ENCODE assay signal across 10 cellular contexts in the genomic region with DNA sequence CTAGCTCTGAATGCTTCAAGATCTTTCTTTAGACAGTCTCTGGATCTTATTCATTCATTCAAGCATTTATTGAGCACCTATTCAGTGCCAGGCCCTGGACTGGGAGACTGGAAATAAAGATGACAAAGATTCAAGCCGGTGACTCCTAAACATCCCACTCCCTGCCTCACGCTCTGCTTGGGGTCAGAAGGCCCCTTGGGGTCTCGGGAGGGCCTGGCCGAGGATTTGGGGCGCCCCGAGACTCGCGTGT. TPM values are rescaled to one million over a fixed set of nuclear protein-coding genes. Genes with fewer than 3 reads are reported as not detected.
DNase-seq lines count a peak whose midpoint lies in the region; ATAC-seq, FAIRE-seq and TF ChIP-seq lines count a peak whose summit lies in the region.
"Had no signal": no experiment of that assay in that cellular context is flagged by ENCODE, and none has a peak within 500 bp of the region (broad histone marks: within the 10 kb centered on the region; RNA-seq: fewer than 3 reads in every experiment).

No MANE protein-coding gene starts in this region.

- H2AFZ ChIP-seq in OCI-LY7 (ENCODE audit: low read length) (no peak overlapping the region), endothelial cell of umbilical vein (ENCODE audit: low read depth, low read length) (no peak overlapping the region), parathyroid adenoma (peak overlapping the region; percentile 56)

- CTCF ChIA-PET in CD4-positive, alpha-beta T cell (lab: Charles Lee) = no interaction called here
- CTCF ChIA-PET in OCI-LY7 (lab: Charles Lee; ENCODE audit: unreplicated experiment) = interaction anchor here (1.4 kb wide), 1 partner anchor 36 kb away, joined by 5 read pairs; no protein-coding TSS in a partner anchor
- CTCF ChIA-PET in endothelial cell of umbilical vein (lab: Charles Lee) = no interaction called here

- H3K4me1 Mint-ChIP-seq in CD4-positive, alpha-beta T cell (ENCODE audit: low read depth) = peaks cover 37% of the 10 kb centered on the region

- H3K9ac ChIP-seq in endothelial cell of umbilical vein (replicated peaks; ENCODE audit: extremely low read depth, insufficient read depth, low read length) (no peak overlapping the region), parathyroid adenoma (peak overlapping the region; percentile 54)

- no peak for TF ChIP-seq CTCF in CD4-positive, alpha-beta T cell (IDR thresholded peaks at IDR 0.05)
- no peak for TF ChIP-seq CTCF in OCI-LY7 (conservative IDR thresholded peaks at IDR 0.05; ENCODE audit: low read length)
- TF ChIP-seq CTCF in endothelial cell of umbilical vein (IDR thresholded peaks at IDR 0.05; ENCODE audit: extremely low read depth in 1 of 2, insufficient read depth in 1 of 2, low read depth in 1 of 2, low read length in 2 of 2) = no peak
- no peak for TF ChIP-seq CTCF in parathyroid adenoma (IDR thresholded peaks at IDR 0.05)

- H3K9me3 Mint-ChIP-seq in CD4-positive, alpha-beta T cell = no peaks in the 10 kb centered on the region

- H4K20me1 ChIP-seq in OCI-LY7 (ENCODE audit: insufficient read depth, low read length) = peaks cover 6% of the 10 kb centered on the region; the same call in 1 of the 2 replicates
- no peaks in the 10 kb centered on the region for H4K20me1 ChIP-seq in endothelial cell of umbilical vein (replicated peaks; ENCODE audit: control insufficient read depth, extremely low read depth, insufficient read depth, low read length)

- H3K4me2 ChIP-seq in OCI-LY7 (ENCODE audit: low read length) (peak overlapping the region; percentile 94), endothelial cell of umbilical vein (ENCODE audit: insufficient read depth, low read length) (no peak overlapping the region), parathyroid adenoma (ENCODE audit: low read length) (peak overlapping the region; percentile 65)

- peak overlapping the region; percentile 9 for H3K27ac ChIP-seq in CD4-positive, alpha-beta T cell (ENCODE audit: low read depth, low read length)
- peak overlapping the region; percentile 97 for H3K27ac ChIP-seq in OCI-LY7 (ENCODE audit: low read depth, low read length, poor library complexity, severe bottlenecking)
- H3K27ac ChIP-seq in endothelial cell of umbilical vein (ENCODE audit: insufficient read depth, low read depth, low read length) = no peak overlapping the region
- no peak overlapping the region for H3K27ac ChIP-seq in parathyroid adenoma

- H3K9me1 ChIP-seq in endothelial cell of umbilical vein (replicated peaks; ENCODE audit: control insufficient read depth, extremely low read depth, insufficient read depth, low read length) = no peaks in the 10 kb centered on the region

- H3K79me2 ChIP-seq in OCI-LY7 (ENCODE audit: insufficient read depth, low read depth, low read length) (peaks cover 79% of the 10 kb centered on the region), endothelial cell of umbilical vein (ENCODE audit: control insufficient read depth, insufficient read depth, low read length) (no peaks in the 10 kb centered on the region), parathyroid adenoma (no peaks in the 10 kb centered on the region)

- peak overlapping the region; percentile 90 for H3K4me3 ChIP-seq in OCI-LY7 (ENCODE audit: low read depth, low read length, poor library complexity, severe bottlenecking)
- no peak overlapping the region for H3K4me3 ChIP-seq in endothelial cell of umbilical vein (replicated peaks in 1 of 3; ENCODE audit: insufficient read depth in 1 of 3, low read depth in 1 of 3, low read length in 3 of 3)
- H3K4me3 ChIP-seq in parathyroid adenoma (ENCODE audit: low read depth, low read length) = peak overlapping the region; percentile 52

- peaks cover 54% of the 10 kb centered on the region for H3K36me3 ChIP-seq in OCI-LY7 (ENCODE audit: insufficient read depth, low read length)
- H3K36me3 ChIP-seq in endothelial cell of umbilical vein (ENCODE audit: control insufficient read depth in 2 of 2, extremely low read depth in 1 of 2, insufficient read depth in 2 of 2, low read length in 2 of 2) = no peaks in the 10 kb centered on the region
- H3K36me3 ChIP-seq in parathyroid adenoma (ENCODE audit: control insufficient read depth, insufficient read depth, low read length) = no peaks in the 10 kb centered on the region

- H3K4me3 Mint-ChIP-seq in CD4-positive, alpha-beta T cell = peak overlapping the region; percentile 90

- H3K36me3 Mint-ChIP-seq in CD4-positive, alpha-beta T cell (ENCODE audit: low read depth) = peaks cover 4% of the 10 kb centered on the region

- H3K9me2 ChIP-seq in OCI-LY7 (ENCODE audit: insufficient read depth, low read length) = no peaks in the 10 kb centered on the region

- POLR2A ChIA-PET in CD4-positive, alpha-beta T cell (lab: Charles Lee) = no interaction called here
- POLR2A ChIA-PET in OCI-LY7 (lab: Charles Lee) = interaction anchor here (0.7 to 16.3 kb wide), 3 partner anchors 11 to 97 kb away, joined by 3 to 235 read pairs (median 7); no protein-coding TSS in a partner anchor
- POLR2A ChIA-PET in endothelial cell of umbilical vein (lab: Charles Lee) = no interaction called here

- FAIRE-seq in endothelial cell of umbilical vein (lab: Jason Lieb, UNC) = no peak

- H3K27me3 ChIP-seq in CD4-positive, alpha-beta T cell (ENCODE audit: control insufficient read depth, insufficient read depth, low read length) = no peaks in the 10 kb centered on the region
- peaks cover 26 to 29% of the 10 kb centered on the region in 2 experiments for H3K27me3 ChIP-seq in endothelial cell of umbilical vein (ENCODE audit: control insufficient read depth in 2 of 2, insufficient read depth in 2 of 2, low read length in 2 of 2)
- no peaks in the 10 kb centered on the region for H3K27me3 ChIP-seq in parathyroid adenoma (ENCODE audit: control insufficient read depth, insufficient read depth, low read length)

- no peaks in the 10 kb centered on the region for H3K27me3 Mint-ChIP-seq in CD4-positive, alpha-beta T cell

- BruUV-seq in OCI-LY7 (replicated peaks; lab: Mats Ljungman, UMichigan) = no TSS peak
- BruUV-seq in endothelial cell of umbilical vein (replicated peaks; lab: Mats Ljungman, UMichigan) = no TSS peak

- no peak for TF ChIP-seq POLR2A in endothelial cell of umbilical vein (IDR thresholded peaks at IDR 0.05; ENCODE audit: low read depth, low read length)

- DNase-seq in CD4-positive, alpha-beta T cell = no peak
- DNase-seq in OCI-LY7 (ENCODE audit: low spot score) (no peak), endothelial cell of umbilical vein (ENCODE audit: low read depth, low spot score) (no peak), NCI-H69 (lab: John Stamatoyannopoulos, UW) (no peak), CD1c-positive myeloid dendritic cell (ENCODE audit: extremely low spot score) (no peak), NCI-H2227 (lab: John Stamatoyannopoulos, UW; ENCODE audit: unreplicated experiment) (no peak), NOMO-1 treated with dmso at 0.1 percent for 144 hours (lab: John Stamatoyannopoulos, UW; ENCODE audit: unreplicated experiment) (no peak)
- DNase-seq: NCI-H526 treated with DMSO at 0.1 percent for 48 hours had no signal

- H3K4me1 ChIP-seq in OCI-LY7 (ENCODE audit: insufficient read depth, low read length, poor library complexity, severe bottlenecking) (peaks cover 66% of the 10 kb centered on the region), endothelial cell of umbilical vein (ENCODE audit: control insufficient read depth, extremely low read depth, insufficient read depth, low read length) (no peaks in the 10 kb centered on the region), parathyroid adenoma (no peaks in the 10 kb centered on the region)

- H3K9me3 ChIP-seq in CD4-positive, alpha-beta T cell (ENCODE audit: control insufficient read depth, low read length) = no peaks in the 10 kb centered on the region
- H3K9me3 ChIP-seq in OCI-LY7 (ENCODE audit: low read length) (no peaks in the 10 kb centered on the region), endothelial cell of umbilical vein (replicated peaks; ENCODE audit: control insufficient read depth, insufficient read depth, low read length) (no peaks in the 10 kb centered on the region), parathyroid adenoma (ENCODE audit: control insufficient read depth, low read length) (no peaks in the 10 kb centered on the region)

- dilution Hi-C loops in endothelial cell of umbilical vein (cut with MboI; ENCODE audit: extremely low pct_ligation_motif_present, low sequenced_read_pairs) = no loop called here

- no peak for ATAC-seq in CD4-positive, alpha-beta T cell (ENCODE audit: poor library complexity)

- H3K27ac Mint-ChIP-seq in CD4-positive, alpha-beta T cell = peak overlapping the region; percentile 79

- intact Hi-C loops in CD4-positive, alpha-beta T cell (cut with DNase I, micrococcal nuclease) = loop anchor here in 1 of 2 experiments (10.0 kb wide), 1 partner anchor 98 kb away; no protein-coding TSS in a partner anchor
- intact Hi-C loops in OCI-LY7 (cut with micrococcal nuclease; ENCODE audit: unreplicated experiment) = no loop called here
- intact Hi-C loops in endothelial cell of umbilical vein (cut with micrococcal nuclease) = no loop called here

TF ChIP-seq in endothelial cell of umbilical vein, 7 proteins besides CTCF, POLR2A, EP300 and RAD21:
- TF ChIP-seq EZH2 (IDR thresholded peaks at IDR 0.05; ENCODE audit: borderline replicate concordance, low read depth, low read length, severe bottlenecking) = peak; percentile 66
- TF ChIP-seq, protein P1, sequence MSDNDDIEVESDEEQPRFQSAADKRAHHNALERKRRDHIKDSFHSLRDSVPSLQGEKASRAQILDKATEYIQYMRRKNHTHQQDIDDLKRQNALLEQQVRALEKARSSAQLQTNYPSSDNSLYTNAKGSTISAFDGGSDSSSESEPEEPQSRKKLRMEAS (IDR thresholded peaks at IDR 0.05; ENCODE audit: insufficient read depth, insufficient read length) = no peak

RNA-seq across cellular contexts. Expression of a gene that starts 0.2 kb away (rescaled TPM):
- total RNA-seq in CD4-positive, alpha-beta T cell = 10 to 100 TPM; 14.0 to 14.2 TPM
- total RNA-seq in OCI-LY7 (2014; rRNA removed; shearing (Covaris generic)) = 263 and 293 TPM in 2 replicates
- total RNA-seq in OCI-LY7 (2022) (510 and 535 TPM in 2 replicates), endothelial cell of umbilical vein (0.14 and 0.22 TPM in 2 replicates)
- 0.06 and 0.11 TPM in 2 replicates for polyA plus RNA-seq in endothelial cell of umbilical vein
- polyA plus RNA-seq in endothelial cell of umbilical vein (2011; cell fraction: cytosol; rRNA removed) = 0.04 and 0.08 TPM in 2 replicates
- 0.04 and 0.10 TPM in 2 replicates for polyA plus RNA-seq in endothelial cell of umbilical vein (2011; cell fraction: nucleus; rRNA removed)
- 0.08 and 0.42 TPM in 2 replicates for polyA plus RNA-seq in endothelial cell of umbilical vein (2012)
- 0.19 TPM in 1 of 2 replicates, not detected in the other for polyA minus RNA-seq in endothelial cell of umbilical vein
- polyA minus RNA-seq in endothelial cell of umbilical vein (2011; cell fraction: cytosol; rRNA and poly(A)+ RNA removed) = not detected
- polyA minus RNA-seq in endothelial cell of umbilical vein (2011; cell fraction: nucleus; rRNA and poly(A)+ RNA removed) = 0.48 TPM in 1 of 2 replicates, not detected in the other
- total RNA-seq: HT-29 had no signal

Comparison
In these comparisons a context has a peak if more than half of its experiments do, and no peak if none do; other contexts are left out.
1. H3K27ac ChIP-seq: peak in CD4-positive, alpha-beta T cell (single experiment) and OCI-LY7 (single experiment); none in endothelial cell of umbilical vein (single experiment) and parathyroid adenoma (single experiment).
2. H3K4me3 ChIP-seq: peak in OCI-LY7 (single experiment) and parathyroid adenoma (single experiment); none in endothelial cell of umbilical vein (0 of 3).
3. RNA of a gene that starts 0.2 kb away (total RNA-seq): 263 to 535 TPM in OCI-LY7; 14.0 to 14.2 TPM in CD4-positive, alpha-beta T cell and 0.14 to 0.22 TPM in endothelial cell of umbilical vein; every median in the first group is over 10 times any median in the second.